Comparison of ENCODE assay signal across 18 cellular contexts in genomic region chr5:40431734-40432133, GRCh38.
A peak's percentile ranks its signal among the peaks of the same experiment; 100 is the strongest.
DNase-seq lines count a peak whose midpoint lies in the region; ATAC-seq, FAIRE-seq and TF ChIP-seq lines count a peak whose summit lies in the region.
"Had no signal": no experiment of that assay in that cellular context is flagged by ENCODE, and none has a peak within 500 bp of the region (broad histone marks: within the 10 kb centered on the region; RNA-seq: fewer than 3 reads in every experiment).

No MANE protein-coding gene starts in this region.

- H3K36me3 Mint-ChIP-seq in chondrocyte (ENCODE audit: low read depth), result no peaks in the 10 kb centered on the region

- H3K9me3 Mint-ChIP-seq in chondrocyte (ENCODE audit: low read depth), result no peaks in the 10 kb centered on the region
- H3K9me3 Mint-ChIP-seq: CD8-positive, alpha-beta memory T cell had no signal

- TF ChIP-seq CTCF in 22Rv1 (IDR thresholded peaks at IDR 0.05) (no peak), mucosa of descending colon (IDR thresholded peaks at IDR 0.05) (no peak), chondrocyte (IDR thresholded peaks at IDR 0.05) (no peak)

- ATAC-seq in mucosa of descending colon, result peak; percentile 97
- ATAC-seq in GM21528 (IDR thresholded peaks at IDR 0.05; ENCODE audit: low FRiP score, unreplicated experiment), result no peak
- ATAC-seq: HepG2 had no signal

- FAIRE-seq in colon (lab: Jason Lieb, UNC), result peak; percentile 85
- FAIRE-seq: HepG2 had no signal

- peaks cover 13% of the 10 kb centered on the region for H3K4me1 Mint-ChIP-seq in chondrocyte (ENCODE audit: low read depth)

- peaks cover 20% of the 10 kb centered on the region for H3K4me1 ChIP-seq in mucosa of descending colon (ENCODE audit: low read depth)
- H3K4me1 ChIP-seq: HAP-1 had no signal

- no peaks in the 10 kb centered on the region for H3K27me3 Mint-ChIP-seq in chondrocyte (ENCODE audit: low read depth)
- H3K27me3 Mint-ChIP-seq: B cell; CD8-positive, alpha-beta memory T cell had no signal

- intact Hi-C loops in mucosa of descending colon (cut with DNase I, micrococcal nuclease), result no loop called here

- H3K27ac Mint-ChIP-seq in chondrocyte (ENCODE audit: unreplicated experiment), result no peak overlapping the region
- H3K27ac Mint-ChIP-seq: B cell had no signal

- H3K9me3 ChIP-seq in KOPT-K1 (ENCODE audit: insufficient read depth, low read length, poor library complexity, severe bottlenecking) (peaks cover under 1% of the 10 kb centered on the region), mucosa of descending colon (no peaks in the 10 kb centered on the region)
- H3K9me3 ChIP-seq: HAP-1 had no signal

- H3K36me3 ChIP-seq in KOPT-K1 (ENCODE audit: insufficient read depth, low read length) (no peaks in the 10 kb centered on the region), mucosa of descending colon (ENCODE audit: low read depth) (no peaks in the 10 kb centered on the region)
- H3K36me3 ChIP-seq: BLaER1 treated with 17β-estradiol and CSF1 and Interleukin-3, amounts not matched to agents 10 nM and 100 nM; HAP-1 had no signal

- peak overlapping the region; percentile 37 for H3K27ac ChIP-seq in 22Rv1
- peak overlapping the region; percentile 91 for H3K27ac ChIP-seq in KOPT-K1 (ENCODE audit: low read depth, low read length, poor library complexity, severe bottlenecking)
- H3K27ac ChIP-seq: BLaER1 treated with 17β-estradiol and CSF1 and Interleukin-3, amounts not matched to agents 10 nM and 100 nM; GM23248 had no signal

- H3K4me3 ChIP-seq in mucosa of descending colon, result peak overlapping the region; percentile 4
- H3K4me3 ChIP-seq: BLaER1 treated with 17β-estradiol and CSF1 and Interleukin-3, amounts not matched to agents 10 nM and 100 nM; GM23248; HAP-1 had no signal

- DNase-seq in mucosa of descending colon (peak in 1 of 3 donors; percentile 73), GF-D8 (lab: John Stamatoyannopoulos, UW) (no peak), NCI-H345 treated with DMSO at 0.1 percent for 48 hours (lab: John Stamatoyannopoulos, UW; ENCODE audit: unreplicated experiment) (no peak), chondrocyte (ENCODE audit: low spot score) (no peak)
- DNase-seq: CD8-positive, alpha-beta memory T cell; COR-L47; DMS 273 treated with DMSO at 0.1 percent for 48 hours; DMS53; GDM1; GM23248 had no signal

- no peak overlapping the region for H3K4me3 Mint-ChIP-seq in chondrocyte (ENCODE audit: unreplicated experiment)
- H3K4me3 Mint-ChIP-seq: B cell; CD8-positive, alpha-beta memory T cell had no signal
